In genomic region chr11:22169833-22170232, GRCh38 we compare ENCODE assay signal across 10 cellular contexts. TPM values are rescaled to one million over a fixed set of nuclear protein-coding genes. Genes with fewer than 3 reads are reported as not detected.
A peak's percentile ranks its signal among the peaks of the same experiment; 100 is the strongest.
DNase-seq lines count a peak whose midpoint lies in the region; ATAC-seq, FAIRE-seq and TF ChIP-seq lines count a peak whose summit lies in the region.
"Had no signal": no experiment of that assay in that cellular context is flagged by ENCODE, and none has a peak within 500 bp of the region (broad histone marks: within the 10 kb centered on the region; RNA-seq: fewer than 3 reads in every experiment).

No MANE protein-coding gene starts in this region.

- no TSS peak for BruUV-seq in Calu3 (replicated peaks; lab: Mats Ljungman, UMichigan)

- H3K4me1 ChIP-seq in osteoblast (ENCODE audit: insufficient read depth, low read length), result no peaks in the 10 kb centered on the region
- H3K4me1 ChIP-seq: suprapubic skin had no signal

- H3K79me2 ChIP-seq in osteoblast (ENCODE audit: insufficient read depth, low read length), result no peaks in the 10 kb centered on the region

- H3K27ac Mint-ChIP-seq in Calu3 (ENCODE audit: unreplicated experiment), result no peak overlapping the region

- CTCF ChIA-PET in Calu3 (lab: Charles Lee), result interaction anchor here (1.1 kb wide), 1 partner anchor 135 kb away, joined by 4 read pairs; no protein-coding TSS in a partner anchor

- H3K9me3 ChIP-seq in osteoblast (ENCODE audit: low read depth, low read length), result no peaks in the 10 kb centered on the region
- H3K9me3 ChIP-seq: suprapubic skin had no signal

- ATAC-seq in HG02840 (IDR thresholded peaks at IDR 0.05; ENCODE audit: low FRiP score, unreplicated experiment), result no peak
- no peak for ATAC-seq in HG02763 (IDR thresholded peaks at IDR 0.05; ENCODE audit: unreplicated experiment)
- ATAC-seq: K562 had no signal

- H3K9me3 Mint-ChIP-seq in Calu3 (ENCODE audit: low read depth, unreplicated experiment), result no peaks in the 10 kb centered on the region

- H3K36me3 ChIP-seq in osteoblast (ENCODE audit: insufficient read depth, low read length), result no peaks in the 10 kb centered on the region
- H3K36me3 ChIP-seq: suprapubic skin had no signal

- H3K4me3 ChIP-seq in osteoblast (ENCODE audit: insufficient read depth, low read length), result no peak overlapping the region
- H3K4me3 ChIP-seq: K562, suprapubic skin had no signal

- H3K27me3 Mint-ChIP-seq in Calu3 (ENCODE audit: unreplicated experiment), result no peaks in the 10 kb centered on the region

- H3K27ac ChIP-seq in osteoblast (ENCODE audit: low read depth, low read length), result no peak overlapping the region
- H3K27ac ChIP-seq: suprapubic skin had no signal

- no peaks in the 10 kb centered on the region for H3K36me3 Mint-ChIP-seq in Calu3 (ENCODE audit: insufficient read depth, unreplicated experiment)

- no peak overlapping the region for H2AFZ ChIP-seq in osteoblast (ENCODE audit: low read length)

- H4K20me1 ChIP-seq in osteoblast (ENCODE audit: insufficient read depth, low read length), result no peaks in the 10 kb centered on the region

- TF ChIP-seq CTCF in osteoblast (IDR thresholded peaks at IDR 0.05; ENCODE audit: extremely low read depth, low read depth, low read length) (peak; percentile 31), Calu3 (IDR thresholded peaks at IDR 0.05; ENCODE audit: unreplicated experiment) (no peak)

- DNase-seq in GM18507 (ENCODE audit: extremely low spot score, insufficient read length, low read depth) (no peak), NCI-H146 treated with DMSO at 0.1 percent for 48 hours (lab: John Stamatoyannopoulos, UW; ENCODE audit: unreplicated experiment) (peak; percentile 19), amniotic epithelial cell (ENCODE audit: low read depth) (peak; percentile 1), osteoblast (ENCODE audit: insufficient read length, low spot score, missing footprints) (no peak), COR-L47 (lab: John Stamatoyannopoulos, UW) (no peak), Calu3 (no peak)

- no peak overlapping the region for H3K4me2 ChIP-seq in osteoblast (ENCODE audit: insufficient read depth, low read length)

- intact Hi-C loops in Calu3 (cut with micrococcal nuclease; ENCODE audit: unreplicated experiment), result loop anchor here (1.0 kb wide), 1 partner anchor 134 kb away; no protein-coding TSS in a partner anchor

- no peaks in the 10 kb centered on the region for H3K4me1 Mint-ChIP-seq in Calu3 (ENCODE audit: low read depth, unreplicated experiment)

- no peak overlapping the region for H3K4me3 Mint-ChIP-seq in Calu3 (ENCODE audit: low read depth, unreplicated experiment)

- H3K27me3 ChIP-seq in osteoblast (ENCODE audit: insufficient read depth, low read length), result no peaks in the 10 kb centered on the region
- H3K27me3 ChIP-seq: suprapubic skin had no signal

- peak; percentile 60 for FAIRE-seq in GM18507 (lab: Jason Lieb, UNC)
- FAIRE-seq: K562 had no signal

RNA-seq across cellular contexts. Expression of gene ANO5, which starts 23.1 kb away (rescaled TPM):
- total RNA-seq in osteoblast (0.59 and 1.1 TPM in 2 replicates), Calu3 (2022) (4.3 and 6.0 TPM in 2 replicates)

Comparison
In these comparisons a context has a peak if more than half of its experiments do, and no peak if none do; other contexts are left out.
1. DNase-seq: peak in NCI-H146 treated with DMSO at 0.1 percent for 48 hours (single experiment) and amniotic epithelial cell (single experiment); none in GM18507 (single experiment), osteoblast (single experiment), COR-L47 (single experiment) and Calu3 (single experiment).